In the genomic region with DNA sequence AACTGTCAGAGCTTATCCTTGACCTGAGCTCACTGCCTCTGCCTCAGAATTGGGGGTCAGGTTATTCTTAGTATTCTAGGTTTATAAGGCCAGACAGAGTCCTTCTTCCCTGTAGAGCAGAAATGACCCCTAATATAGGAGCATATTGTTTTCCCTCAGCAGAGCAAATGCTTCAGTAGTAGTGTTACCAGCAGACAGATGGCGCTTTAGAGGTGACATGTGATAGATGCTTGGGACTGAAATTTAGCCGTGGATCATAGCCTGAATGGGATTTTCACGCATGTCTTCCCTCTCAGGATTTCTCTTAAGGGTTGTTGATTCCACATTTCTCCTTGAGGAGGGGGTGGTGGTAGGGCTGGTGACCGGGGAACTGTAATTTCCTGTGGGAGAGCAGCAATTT, we compare ENCODE assay signal across 11 cellular contexts. TPM values are rescaled to one million over a fixed set of nuclear protein-coding genes. Genes with fewer than 3 reads are reported as not detected.
DNase-seq lines count a peak whose midpoint lies in the region; ATAC-seq, FAIRE-seq and TF ChIP-seq lines count a peak whose summit lies in the region.
"Had no signal": no experiment of that assay in that cellular context is flagged by ENCODE, and none has a peak within 500 bp of the region (broad histone marks: within the 10 kb centered on the region; RNA-seq: fewer than 3 reads in every experiment).

No MANE protein-coding gene starts in this region.

- H3K4me3 ChIP-seq in Loucy (ENCODE audit: low read length, poor library complexity, severe bottlenecking) (no peak overlapping the region), GM12878 (no peak overlapping the region)

- H3K27ac ChIP-seq in GM12878 (ENCODE audit: control insufficient read depth, insufficient read depth): no peak overlapping the region

- peaks cover 72% of the 10 kb centered on the region for H3K4me1 Mint-ChIP-seq in nephron

- no peak overlapping the region for H2AFZ ChIP-seq in Loucy (ENCODE audit: low read length)
- no peak overlapping the region for H2AFZ ChIP-seq in GM12878 (ENCODE audit: control insufficient read depth, low read depth, low read length)

- no TSS peak for BruUV-seq in GM12878 (replicated peaks; lab: Mats Ljungman, UMichigan)

- H3K27me3 ChIP-seq in Loucy (ENCODE audit: insufficient read depth, low read length, poor library complexity, severe bottlenecking) (no peaks in the 10 kb centered on the region), GM12878 (replicated peaks in 1 of 2; ENCODE audit: control insufficient read depth in 2 of 2, insufficient read depth in 2 of 2, low read length in 1 of 2) (no peaks in the 10 kb centered on the region; a peak in 1 of 4 replicates)

- POLR2A ChIA-PET in GM12878 (lab: Charles Lee): interaction anchor here (1.0 to 3.5 kb wide), 3 partner anchors 9 to 30 kb away, joined by 3 to 14 read pairs (median 3); no protein-coding TSS in a partner anchor

- H3K27ac Mint-ChIP-seq in nephron: peak overlapping the region in 1 of 3 experiments; percentile 36
- H3K27ac Mint-ChIP-seq: T-helper 1 cell treated with Interleukin-12 subunit alpha and Interleukin-12 subunit beta and Interleukin-4 antibody, amounts not matched to agents 30 μg/mL and 1 μg/mL, for 36 hours had no signal

- WGBS in GM12878 (ENCODE audit: insufficient coverage, insufficient replicate concordance, low lambda C conversion rate, missing lambda C conversion rate): 1% methylated on average over 4 of the region's 4 CpGs

- no peak overlapping the region for H3K4me2 ChIP-seq in Loucy (ENCODE audit: low read depth, low read length, poor library complexity, severe bottlenecking)
- no peak overlapping the region for H3K4me2 ChIP-seq in GM12878 (ENCODE audit: control insufficient read depth, insufficient read depth)

- H3K9me3 ChIP-seq in Loucy (ENCODE audit: insufficient read depth, low read depth, low read length): no peaks in the 10 kb centered on the region
- H3K9me3 ChIP-seq in GM12878 (replicated peaks; ENCODE audit: control insufficient read depth, insufficient read depth, low read length): no peaks in the 10 kb centered on the region

- H3K4me3 Mint-ChIP-seq in nephron: no peak overlapping the region
- H3K4me3 Mint-ChIP-seq: T-helper 1 cell treated with Interleukin-12 subunit alpha and Interleukin-12 subunit beta and Interleukin-4 antibody, amounts not matched to agents 30 μg/mL and 1 μg/mL, for 36 hours had no signal

- RAD21 ChIA-PET in GM12878 (lab: Charles Lee; ENCODE audit: unreplicated experiment): interaction anchor here (1.0 to 12.2 kb wide), 8 partner anchors 8 to 41 kb away, joined by 3 to 134 read pairs (median 4); no protein-coding TSS in a partner anchor

- no peaks in the 10 kb centered on the region for H3K9me3 Mint-ChIP-seq in nephron
- H3K9me3 Mint-ChIP-seq: T-helper 1 cell treated with Interleukin-12 subunit alpha and Interleukin-12 subunit beta and Interleukin-4 antibody, amounts not matched to agents 30 μg/mL and 1 μg/mL, for 36 hours had no signal

- H3K36me3 ChIP-seq in Loucy (ENCODE audit: insufficient read depth, low read length): no peaks in the 10 kb centered on the region
- no peaks in the 10 kb centered on the region; a peak in 1 of 4 replicates for H3K36me3 ChIP-seq in GM12878 (ENCODE audit: control insufficient read depth in 2 of 2, insufficient read depth in 2 of 2, low read length in 1 of 2)

- in situ Hi-C loops in GM12878 (cut with MboI): no loop called here
- in situ Hi-C loops in KBM-7 (cut with MboI; ENCODE audit: low pct_unique_long_range_greater_than_20kb, low sequenced_read_pairs): no loop called here

- no peaks in the 10 kb centered on the region for H4K20me1 ChIP-seq in Loucy (ENCODE audit: insufficient read depth, low read length, poor library complexity, severe bottlenecking)
- peaks cover 5% of the 10 kb centered on the region for H4K20me1 ChIP-seq in GM12878 (ENCODE audit: control insufficient read depth, insufficient read depth)

- TF ChIP-seq EP300 in GM12878 (IDR thresholded peaks at IDR 0.05; ENCODE audit: borderline replicate concordance in 1 of 2, control insufficient read depth in 1 of 2, low read depth in 2 of 2, low read length in 2 of 2): no peak

- H3K4me1 ChIP-seq in Loucy (ENCODE audit: insufficient read depth, low read length, poor library complexity, severe bottlenecking): peaks cover 25% of the 10 kb centered on the region
- H3K4me1 ChIP-seq in GM12878 (ENCODE audit: control insufficient read depth, insufficient read depth, low read length): peaks cover under 1% of the 10 kb centered on the region

- H3K9ac ChIP-seq in Loucy (ENCODE audit: low read depth, low read length, poor library complexity, severe bottlenecking) (no peak overlapping the region), GM12878 (ENCODE audit: control insufficient read depth, insufficient read depth, low read length) (no peak overlapping the region)

- H3K79me2 ChIP-seq in Loucy (ENCODE audit: insufficient read depth, low read length) (peaks cover 60% of the 10 kb centered on the region; the same call in 1 of the 2 replicates), GM12878 (ENCODE audit: control insufficient read depth, insufficient read depth, low read length) (no peaks in the 10 kb centered on the region)

- TF ChIP-seq CTCF in Loucy (conservative IDR thresholded peaks at IDR 0.05; ENCODE audit: low read length) (peak; percentile 77), GM12878 (IDR thresholded peaks at IDR 0.05 in 2 of 3, conservative IDR thresholded peaks at IDR 0.05 in 1 of 3; ENCODE audit: control insufficient read depth in 2 of 3, extremely low read depth in 1 of 3, insufficient read depth in 1 of 3, low read depth in 3 of 3, low read length in 3 of 3) (peak; percentile 59 to 63 (median 62)), nephron (IDR thresholded peaks at IDR 0.05; ENCODE audit: unreplicated experiment in 3 of 3) (peak; percentile 9 to 39 (median 25))

- peak; percentile 77 for ATAC-seq in GM12878
- ATAC-seq in HG03439 (IDR thresholded peaks at IDR 0.05; ENCODE audit: unreplicated experiment): no peak

- DNase-seq in DMS53 (lab: John Stamatoyannopoulos, UW) (peak; percentile 30), DMS53 treated with DMSO at 0.1 percent for 48 hours (lab: John Stamatoyannopoulos, UW; ENCODE audit: unreplicated experiment) (no peak), GM12878 (ENCODE audit: low read depth, low spot score) (no peak), activated gamma-delta T cell treated with Interleukin-2 at 50 U/mL for 16 hours (no peak), KBM-7 (no peak)
- DNase-seq: 8988T; effector CD4-positive, alpha-beta T cell had no signal

- H3K27me3 Mint-ChIP-seq in nephron (ENCODE audit: low read depth): peaks cover 5% of the 10 kb centered on the region

- SMC1A ChIA-PET in GM12878 (lab: Charles Lee; ENCODE audit: uncharacterized antibody, unreplicated experiment): interaction anchor here (0.9 to 18.3 kb wide), 10 partner anchors 9 to 298 kb away, joined by 3 to 560 read pairs (median 6); partner anchors contain the start of gene UBE2G2

- H3F3A ChIP-seq in Loucy (ENCODE audit: low read depth): no peaks in the 10 kb centered on the region

- peak; percentile 61 for TF ChIP-seq RAD21 in GM12878 (IDR thresholded peaks at IDR 0.05; ENCODE audit: insufficient read depth, low read depth, low read length)

- no peaks in the 10 kb centered on the region for H3K9me2 ChIP-seq in Loucy (replicated peaks; ENCODE audit: low read depth, low read length)

- intact Hi-C loops in GM12878 (cut with micrococcal nuclease; ENCODE audit: unreplicated experiment): loop anchor here (1.0 to 2.0 kb wide), 2 partner anchors 29 to 38 kb away; no protein-coding TSS in a partner anchor

- H3K36me3 Mint-ChIP-seq in nephron (ENCODE audit: low read depth): no peaks in the 10 kb centered on the region

- peak; percentile 41 for FAIRE-seq in GM12878 (lab: Jason Lieb, UNC)

- CTCF ChIA-PET in GM12878 (lab: Yijun Ruan, JAX): interaction anchor here (0.6 to 15.5 kb wide), 16 partner anchors 8 to 153 kb away, joined by 3 to 626 read pairs (median 8); no protein-coding TSS in a partner anchor

- no peak for TF ChIP-seq POLR2A in GM12878 (IDR thresholded peaks at IDR 0.05; ENCODE audit: low read depth, low read length)

TF ChIP-seq in GM12878, 131 proteins besides CTCF, POLR2A, EP300 and RAD21 (continues in another document):
- TF ChIP-seq SMC3 (IDR thresholded peaks at IDR 0.05; ENCODE audit: borderline replicate concordance, low read length): peak; percentile 68; the same call in 1 of the 2 replicates
- TF ChIP-seq NKRF (conservative IDR thresholded peaks at IDR 0.05): no peak
- no peak for TF ChIP-seq ASH2L (IDR thresholded peaks at IDR 0.05; ENCODE audit: borderline replicate concordance, low read depth)

RNA-seq across cellular contexts. Expression of gene ADARB1, which starts 24.5 kb away (rescaled TPM):
- total RNA-seq in GM12878 (2013; cell fraction: nucleolus; rRNA removed): 103 and 112 TPM in 2 replicates
- total RNA-seq in GM12878 (2014; rRNA removed): 29.8 and 34.2 TPM in 2 replicates
- total RNA-seq in GM12878 (2014; rRNA removed; fragmentation: Illumina TruSeq; extraction: Trizol): 34.8 and 49.1 TPM in 2 replicates
- total RNA-seq in GM12878 (2021): 53.7 and 61.7 TPM in 2 replicates
- 1.2 TPM for polyA plus RNA-seq in GM12878 (2011; ENCODE audit: low read depth)
- polyA plus RNA-seq in GM12878 (2011; rRNA removed): 18.7 and 20.8 TPM in 2 replicates
- polyA plus RNA-seq in GM12878 (2011; cell fraction: cytosol; rRNA removed): 18.2 and 23.2 TPM in 2 replicates
- 49.5 and 63.8 TPM in 2 replicates for polyA plus RNA-seq in GM12878 (2011; cell fraction: nucleus; rRNA removed)
- polyA plus RNA-seq in GM12878 (2012): 1.8 and 2.1 TPM in 2 replicates
- polyA plus RNA-seq in GM12878 (2014; fragmentation: Illumina TruSeq; extraction: Trizol): 39.9 and 41.4 TPM in 2 replicates
- polyA plus RNA-seq in GM12878 (2014; fragmentation: Nextera tagmentation; extraction: Ambion mirVana): 1 to 10 TPM; 5.7 to 9.0 TPM
- polyA plus RNA-seq in GM12878 (2014; rRNA removed): 31.8 and 39.0 TPM in 2 replicates
- polyA plus RNA-seq in GM12878 (2016; fragmentation: Nextera tagmentation; extraction: Ambion mirVana): 10 to 100 TPM in 1 of 2 experiments, 1 to 10 TPM in 1; 6.6 to 14.9 TPM
- 27.3 and 33.8 TPM in 2 replicates for polyA minus RNA-seq in GM12878 (2011; rRNA and poly(A)+ RNA removed)
- polyA minus RNA-seq in GM12878 (2011; cell fraction: cytosol; rRNA and poly(A)+ RNA removed): 14.4 and 17.5 TPM in 2 replicates
- polyA minus RNA-seq in GM12878 (2011; cell fraction: nucleus; rRNA and poly(A)+ RNA removed): 21.9 and 30.1 TPM in 2 replicates

Comparison
In these comparisons a context has a peak if more than half of its experiments do, and no peak if none do; other contexts are left out.
1. CTCF ChIP-seq: peak in every context shown above with its lines; median percentile 77 in Loucy; 62 in GM12878; 25 in nephron.